In the genomic region with DNA sequence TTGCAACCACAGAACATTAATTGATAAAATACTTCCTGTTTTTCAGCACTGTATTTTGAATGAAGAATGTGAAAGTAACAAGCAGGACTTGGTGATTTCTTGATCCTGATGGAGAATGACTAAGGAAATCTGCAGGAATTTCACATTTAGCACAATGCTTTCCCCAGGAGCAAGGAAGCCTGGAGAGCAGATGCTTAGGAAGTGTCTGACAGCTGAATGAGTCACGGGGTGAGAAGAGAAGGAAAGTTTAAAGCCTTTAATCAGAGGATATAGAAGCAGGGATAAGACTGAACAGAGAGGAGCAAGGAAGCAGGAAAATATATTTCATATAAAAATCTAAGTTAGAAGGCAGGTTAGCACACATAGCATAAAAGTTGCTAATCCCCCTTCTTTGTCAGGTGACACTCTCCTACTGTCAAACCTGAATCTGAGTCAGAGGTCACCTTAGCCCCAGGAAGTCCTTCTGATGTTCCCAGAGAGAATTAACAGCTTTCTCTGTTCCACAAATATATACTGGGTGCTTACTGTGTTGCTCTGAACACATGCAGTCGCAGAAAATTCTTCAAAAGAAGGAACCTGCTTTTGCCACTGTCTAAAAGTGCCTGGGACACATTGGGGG, we compare ENCODE assay signal across 9 cellular contexts. TPM values are rescaled to one million over a fixed set of nuclear protein-coding genes. Genes with fewer than 3 reads are reported as not detected.
DNase-seq lines count a peak whose midpoint lies in the region; ATAC-seq, FAIRE-seq and TF ChIP-seq lines count a peak whose summit lies in the region.
"Had no signal": no experiment of that assay in that cellular context is flagged by ENCODE, and none has a peak within 500 bp of the region (broad histone marks: within the 10 kb centered on the region; RNA-seq: fewer than 3 reads in every experiment).

No MANE protein-coding gene starts in this region.

- POLR2A ChIA-PET in WTC11 (lab: Charles Lee), result interaction anchor here (0.7 kb wide), 1 partner anchor 61 kb away, joined by 3 read pairs; no protein-coding TSS in a partner anchor

- ATAC-seq in WTC11 (no peak), GM19455 (IDR thresholded peaks at IDR 0.05; ENCODE audit: unreplicated experiment) (no peak)

- peaks cover 4 to 6% of the 10 kb centered on the region in 2 donors for H3K4me1 ChIP-seq in kidney (ENCODE audit: control insufficient read depth in 1 of 2, insufficient read depth in 1 of 2, low read depth in 1 of 2, low read length in 2 of 2)

- CTCF ChIA-PET in WTC11 (lab: Charles Lee), result interaction anchor here (1.0 to 2.2 kb wide), 2 partner anchors 60 to 155 kb away, joined by 3 to 9 read pairs; no protein-coding TSS in a partner anchor

- no peak for FAIRE-seq in kidney (lab: Jason Lieb, UNC)

- no peaks in the 10 kb centered on the region for H3K9me3 Mint-ChIP-seq in WTC11

- DNase-seq in 8988T (peak; percentile 21), HPDE6-E6E7 (ENCODE audit: extremely low spot score) (peak; percentile 52), WTC11 (ENCODE audit: low spot score) (no peak), iPS-NIHi7 (ENCODE audit: extremely low spot score) (peak; percentile 56), kidney (no peak), GM13977 (ENCODE audit: low spot score) (no peak)
- DNase-seq in stimulated activated CD4-positive, alpha-beta T cell treated with anti-CD3 and anti-CD28 coated beads, Interleukin-12 subunit alpha, Interleukin-12 subunit beta, amount 100 ng/mL, for 4 hours, result no peak

- H3K36me3 Mint-ChIP-seq in WTC11, result peaks cover 4% of the 10 kb centered on the region

- H3K4me1 Mint-ChIP-seq in WTC11, result peaks cover 67% of the 10 kb centered on the region

- peak overlapping the region; percentile 27 for H3K27ac Mint-ChIP-seq in WTC11

- in situ Hi-C loops in GM13977 (cut with MboI; ENCODE audit: low pct_unique_long_range_greater_than_20kb, low sequenced_read_pairs, unreplicated experiment), result no loop called here

- TF ChIP-seq CTCF in WTC11 (IDR thresholded peaks at IDR 0.05) (no peak), kidney (IDR thresholded peaks at IDR 0.05; ENCODE audit: borderline replicate concordance, extremely low read depth, insufficient read depth) (no peak), GM13977 (IDR thresholded peaks at IDR 0.05; ENCODE audit: extremely low read depth, insufficient read depth, missing control alignments) (no peak)

- no peaks in the 10 kb centered on the region for H3K9me3 ChIP-seq in kidney (ENCODE audit: control insufficient read depth in 1 of 2, low read length in 2 of 2)

- no peak overlapping the region for H3K4me3 Mint-ChIP-seq in WTC11

- no peak overlapping the region for H3K4me3 ChIP-seq in kidney (ENCODE audit: low read length in 2 of 2)

- no peaks in the 10 kb centered on the region for H3K36me3 ChIP-seq in kidney (ENCODE audit: control insufficient read depth in 1 of 2, insufficient read depth in 2 of 2, low read length in 2 of 2)

- H3K9ac ChIP-seq in kidney (ENCODE audit: low read length in 2 of 2), result no peak overlapping the region

- no peak overlapping the region for H3K27ac ChIP-seq in kidney (ENCODE audit: low read depth in 2 of 2, low read length in 2 of 2)

- H3K27me3 Mint-ChIP-seq in WTC11 (ENCODE audit: low read depth), result no peaks in the 10 kb centered on the region

- intact Hi-C loops in kidney (cut with DNase I), result no loop called here

TF ChIP-seq in WTC11, 78 proteins besides CTCF, POLR2A, EP300 and RAD21 (continues in another document):
- no peak for TF ChIP-seq HMGXB4 (CRISPR knock-in tag; IDR thresholded peaks at IDR 0.05)
- TF ChIP-seq GRHL2 (CRISPR knock-in tag; IDR thresholded peaks at IDR 0.05; ENCODE audit: insufficient replicate concordance, severe bottlenecking), result no peak
- TF ChIP-seq, protein P1, sequence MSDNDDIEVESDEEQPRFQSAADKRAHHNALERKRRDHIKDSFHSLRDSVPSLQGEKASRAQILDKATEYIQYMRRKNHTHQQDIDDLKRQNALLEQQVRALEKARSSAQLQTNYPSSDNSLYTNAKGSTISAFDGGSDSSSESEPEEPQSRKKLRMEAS (CRISPR knock-in tag; IDR thresholded peaks at IDR 0.05), result no peak
- no peak for TF ChIP-seq NFATC4 (CRISPR knock-in tag; IDR thresholded peaks at IDR 0.05)
- no peak for TF ChIP-seq ZNF232 (CRISPR knock-in tag; IDR thresholded peaks at IDR 0.05)
- TF ChIP-seq IRF2 (CRISPR knock-in tag; IDR thresholded peaks at IDR 0.05; ENCODE audit: borderline replicate concordance, low read depth), result no peak
- TF ChIP-seq, protein P2, sequence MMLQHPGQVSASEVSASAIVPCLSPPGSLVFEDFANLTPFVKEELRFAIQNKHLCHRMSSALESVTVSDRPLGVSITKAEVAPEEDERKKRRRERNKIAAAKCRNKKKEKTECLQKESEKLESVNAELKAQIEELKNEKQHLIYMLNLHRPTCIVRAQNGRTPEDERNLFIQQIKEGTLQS (CRISPR knock-in tag; conservative IDR thresholded peaks at IDR 0.05), result no peak
- TF ChIP-seq GABPB1 (CRISPR knock-in tag; IDR thresholded peaks at IDR 0.05), result no peak
- TF ChIP-seq, protein P3, sequence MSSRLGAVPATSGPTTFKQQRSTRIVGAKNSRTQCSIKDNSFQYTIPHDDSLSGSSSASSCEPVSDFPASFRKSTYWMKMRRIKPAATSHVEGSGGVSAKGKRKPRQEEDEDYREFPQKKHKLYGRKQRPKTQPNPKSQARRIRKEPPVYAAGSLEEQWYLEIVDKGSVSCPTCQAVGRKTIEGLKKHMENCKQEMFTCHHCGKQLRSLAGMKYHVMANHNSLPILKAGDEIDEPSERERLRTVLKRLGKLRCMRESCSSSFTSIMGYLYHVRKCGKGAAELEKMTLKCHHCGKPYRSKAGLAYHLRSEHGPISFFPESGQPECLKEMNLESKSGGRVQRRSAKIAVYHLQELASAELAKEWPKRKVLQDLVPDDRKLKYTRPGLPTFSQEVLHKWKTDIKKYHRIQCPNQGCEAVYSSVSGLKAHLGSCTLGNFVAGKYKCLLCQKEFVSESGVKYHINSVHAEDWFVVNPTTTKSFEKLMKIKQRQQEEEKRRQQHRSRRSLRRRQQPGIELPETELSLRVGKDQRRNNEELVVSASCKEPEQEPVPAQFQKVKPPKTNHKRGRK (CRISPR knock-in tag; IDR thresholded peaks at IDR 0.05; ENCODE audit: borderline replicate concordance), result no peak
- no peak for TF ChIP-seq MXD4 (CRISPR knock-in tag; IDR thresholded peaks at IDR 0.05; ENCODE audit: borderline replicate concordance)
- TF ChIP-seq RELA (CRISPR knock-in tag; IDR thresholded peaks at IDR 0.05; ENCODE audit: borderline replicate concordance), result no peak
- no peak for TF ChIP-seq STAT6 (CRISPR knock-in tag; conservative IDR thresholded peaks at IDR 0.05; ENCODE audit: low read depth)
- TF ChIP-seq SMAD3 (CRISPR knock-in tag; IDR thresholded peaks at IDR 0.05; ENCODE audit: borderline replicate concordance), result no peak
- TF ChIP-seq ZNF219 (CRISPR knock-in tag; IDR thresholded peaks at IDR 0.05; ENCODE audit: borderline replicate concordance), result no peak
- no peak for TF ChIP-seq ATF6 (CRISPR knock-in tag; IDR thresholded peaks at IDR 0.05)
- no peak for TF ChIP-seq ZNF121 (CRISPR knock-in tag; IDR thresholded peaks at IDR 0.05)

RNA-seq across cellular contexts. Expression of gene GNA14, which starts 59.7 kb away (rescaled TPM):
- total RNA-seq in WTC11 (2021) (20.4 to 26.7 TPM (median 21.0 TPM) in 3 replicates), kidney (10.4 TPM)
- 6.5 TPM for polyA plus RNA-seq in kidney (ENCODE audit: insufficient read depth, low read depth, low replicate concordance)
- total RNA-seq: T-helper 1 cell treated with Interleukin-12 subunit alpha and Interleukin-12 subunit beta and Interleukin-4 antibody, amounts not matched to agents 30 ng/mL and 1 ng/mL, for 36 hours had no signal

Comparison
In these comparisons a context has a peak if more than half of its experiments do, and no peak if none do; other contexts are left out.
1. DNase-seq: peak in 8988T (single experiment), HPDE6-E6E7 (single experiment) and iPS-NIHi7 (single experiment); none in WTC11 (single experiment), kidney (single experiment), GM13977 (single experiment) and stimulated activated CD4-positive, alpha-beta T cell treated with anti-CD3 and anti-CD28 coated beads, Interleukin-12 subunit alpha, Interleukin-12 subunit beta, amount 100 ng/mL, for 4 hours (single experiment).